ENCODE assay signal across 1 cellular context in the genomic region with DNA sequence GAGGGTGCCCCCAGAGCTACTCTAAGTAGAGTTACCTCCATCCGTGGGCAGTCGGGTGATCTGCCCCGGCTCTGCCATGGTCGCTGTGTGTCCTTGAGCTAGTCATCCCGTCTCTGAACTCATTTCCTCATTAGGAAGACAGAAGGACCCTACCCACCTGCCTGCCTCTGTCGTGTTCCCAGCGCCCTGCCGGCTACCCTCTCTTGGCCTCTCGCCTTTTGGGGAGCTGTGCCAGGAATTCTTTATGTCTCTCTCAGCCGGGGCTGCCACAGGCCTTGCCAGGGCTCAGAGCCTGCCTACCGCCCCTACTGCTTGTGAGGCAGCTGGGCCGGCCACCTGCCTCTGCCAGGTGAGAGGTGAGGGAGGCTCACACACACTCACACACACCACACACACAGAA.
TF ChIP-seq lines count a peak whose summit lies in the region.

No MANE protein-coding gene starts in this region.

TF ChIP-seq in H1, 55 proteins besides CTCF, POLR2A, EP300 and RAD21 (continued from another document):
- TF ChIP-seq MAX (IDR thresholded peaks at IDR 0.05) = no peak
- no peak for TF ChIP-seq CHD1 (IDR thresholded peaks at IDR 0.05; ENCODE audit: low read depth, low read length)
- TF ChIP-seq SP4 (IDR thresholded peaks at IDR 0.05; ENCODE audit: low read length) = no peak
- no peak for TF ChIP-seq TAF1 (IDR thresholded peaks at IDR 0.05; ENCODE audit: low read depth, low read length)
- no peak for TF ChIP-seq CBX8 (IDR thresholded peaks at IDR 0.05; ENCODE audit: borderline replicate concordance, low read depth, low read length)
- TF ChIP-seq GTF2F1 (IDR thresholded peaks at IDR 0.05; ENCODE audit: borderline replicate concordance, low read depth, low read length) = no peak
- no peak for TF ChIP-seq TAF7 (optimal IDR thresholded peaks at IDR 0.05; ENCODE audit: borderline replicate concordance, low read depth, low read length)
